8 cellular contexts compared by ENCODE assay signal in genomic region chr15:68816795-68817303, GRCh38. TPM values are rescaled to one million over a fixed set of nuclear protein-coding genes. Genes with fewer than 3 reads are reported as not detected.
DNase-seq lines count a peak whose midpoint lies in the region; ATAC-seq and TF ChIP-seq lines count a peak whose summit lies in the region.

No MANE protein-coding gene starts in this region.

- no peaks in the 10 kb centered on the region for H3K36me3 Mint-ChIP-seq in activated T-cell treated with anti-CD3 and anti-CD28 coated beads, Interleukin-2, amount 50 U/mL, for 4 hours (ENCODE audit: insufficient read depth)
- H3K36me3 Mint-ChIP-seq in WTC11 (peaks cover 6% of the 10 kb centered on the region), progenitor cell of endocrine pancreas (ENCODE audit: insufficient read depth) (peaks cover 2% of the 10 kb centered on the region)

- peaks cover 45% of the 10 kb centered on the region for H3K4me1 Mint-ChIP-seq in activated T-cell treated with anti-CD3 and anti-CD28 coated beads, Interleukin-2, amount 50 U/mL, for 4 hours (ENCODE audit: low read depth)
- H3K4me1 Mint-ChIP-seq in WTC11, result peaks cover 54% of the 10 kb centered on the region
- peaks cover 39% of the 10 kb centered on the region for H3K4me1 Mint-ChIP-seq in progenitor cell of endocrine pancreas (ENCODE audit: low read depth)

- 14 to 20% methylated on average over 1 to 2 of the region's 13 CpGs for WGBS in gastroesophageal sphincter (ENCODE audit: low coverage in 1 of 2), 2 donors

- H3K27ac ChIP-seq in gastroesophageal sphincter, result peak overlapping the region; percentile 91 to 98 (median 96)

- CTCF ChIA-PET in WTC11 (lab: Charles Lee), result interaction anchor here (0.7 to 1.9 kb wide), 7 partner anchors 17 to 143 kb away, joined by 3 to 12 read pairs (median 5); no protein-coding TSS in a partner anchor

- no peaks in the 10 kb centered on the region for H3K27me3 Mint-ChIP-seq in activated T-cell treated with anti-CD3 and anti-CD28 coated beads, Interleukin-2, amount 50 U/mL, for 4 hours (ENCODE audit: low read depth)
- H3K27me3 Mint-ChIP-seq in WTC11 (ENCODE audit: low read depth) (peaks cover 5% of the 10 kb centered on the region), progenitor cell of endocrine pancreas (no peaks in the 10 kb centered on the region)

- TF ChIP-seq EP300 in gastroesophageal sphincter (IDR thresholded peaks at IDR 0.05), result no peak

- DNase-seq in activated T-cell treated with anti-CD3 and anti-CD28 coated beads, Interleukin-2, amount 50 U/mL, for 4 hours, result no peak
- DNase-seq in activated T-cell treated with anti-CD3 and anti-CD28 coated beads, Interleukin-2, amount 50 U/mL, for 48 hours, result no peak
- DNase-seq in WTC11 (ENCODE audit: low spot score) (no peak), progenitor cell of endocrine pancreas (ENCODE audit: low spot score, unreplicated experiment) (no peak), globus pallidus (ENCODE audit: low spot score) (no peak), NCI-H146 (lab: John Stamatoyannopoulos, UW) (no peak)
- DNase-seq in activated CD8-positive, alpha-beta memory T cell treated with anti-CD3 and anti-CD28 coated beads, Interleukin-2, amount 50 U/mL, for 4 hours, result no peak

- H3K36me3 ChIP-seq in gastroesophageal sphincter, result no peaks in the 10 kb centered on the region

- H3K27ac Mint-ChIP-seq in WTC11, result peak overlapping the region; percentile 96
- peak overlapping the region; percentile 99 for H3K27ac Mint-ChIP-seq in progenitor cell of endocrine pancreas

- no peak for ATAC-seq in activated T-cell treated with anti-CD3 and anti-CD28 coated beads, Interleukin-2, amount 50 U/mL, for 4 hours
- ATAC-seq in WTC11 (no peak), gastroesophageal sphincter (no peak)

- TF ChIP-seq CTCF in WTC11 (IDR thresholded peaks at IDR 0.05) (no peak), gastroesophageal sphincter (IDR thresholded peaks at IDR 0.05) (no peak), progenitor cell of endocrine pancreas (IDR thresholded peaks at IDR 0.05; ENCODE audit: unreplicated experiment) (no peak)

- H3K9me3 Mint-ChIP-seq in activated T-cell treated with anti-CD3 and anti-CD28 coated beads, Interleukin-2, amount 50 U/mL, for 4 hours, result no peaks in the 10 kb centered on the region
- H3K9me3 Mint-ChIP-seq in WTC11 (no peaks in the 10 kb centered on the region), progenitor cell of endocrine pancreas (ENCODE audit: low read depth) (no peaks in the 10 kb centered on the region)

- H3K27me3 ChIP-seq in gastroesophageal sphincter, result no peaks in the 10 kb centered on the region

- no peak for TF ChIP-seq POLR2A in gastroesophageal sphincter (IDR thresholded peaks at IDR 0.05)

- peak overlapping the region; percentile 58 to 98 for H3K4me3 ChIP-seq in gastroesophageal sphincter

- no peaks in the 10 kb centered on the region for H3K9me3 ChIP-seq in gastroesophageal sphincter

- H3K4me3 Mint-ChIP-seq in activated T-cell treated with anti-CD3 and anti-CD28 coated beads, Interleukin-2, amount 50 U/mL, for 4 hours, result peak overlapping the region; percentile 97
- H3K4me3 Mint-ChIP-seq in WTC11, result peak overlapping the region; percentile 92
- H3K4me3 Mint-ChIP-seq in progenitor cell of endocrine pancreas (ENCODE audit: low read depth), result peak overlapping the region; percentile 95

- POLR2A ChIA-PET in WTC11 (lab: Charles Lee), result interaction anchor here (0.7 to 4.6 kb wide), 4 partner anchors 9 to 59 kb away, joined by 4 to 41 read pairs (median 4); no protein-coding TSS in a partner anchor

- peaks cover 0 to 54% (median 27%) of the 10 kb centered on the region in 3 donors for H3K4me1 ChIP-seq in gastroesophageal sphincter

TF ChIP-seq in WTC11, 78 proteins besides CTCF, POLR2A, EP300 and RAD21:
- no peak for TF ChIP-seq OVOL2 (CRISPR knock-in tag; IDR thresholded peaks at IDR 0.05; ENCODE audit: borderline replicate concordance)
- TF ChIP-seq FOXJ3 (CRISPR knock-in tag; IDR thresholded peaks at IDR 0.05; ENCODE audit: borderline replicate concordance), result no peak
- no peak for TF ChIP-seq HMGA2 (CRISPR knock-in tag; IDR thresholded peaks at IDR 0.05)
- TF ChIP-seq ZNF138 (CRISPR knock-in tag; conservative IDR thresholded peaks at IDR 0.05), result no peak
- no peak for TF ChIP-seq CDX4 (CRISPR knock-in tag; IDR thresholded peaks at IDR 0.05; ENCODE audit: borderline replicate concordance)
- no peak for TF ChIP-seq STAT6 (CRISPR knock-in tag; conservative IDR thresholded peaks at IDR 0.05; ENCODE audit: low read depth)
- no peak for TF ChIP-seq SMAD3 (CRISPR knock-in tag; IDR thresholded peaks at IDR 0.05; ENCODE audit: borderline replicate concordance)
- TF ChIP-seq GRHL2 (CRISPR knock-in tag; IDR thresholded peaks at IDR 0.05; ENCODE audit: insufficient replicate concordance, severe bottlenecking), result no peak
- no peak for TF ChIP-seq FOXP1 (CRISPR knock-in tag; IDR thresholded peaks at IDR 0.05; ENCODE audit: borderline replicate concordance)
- no peak for TF ChIP-seq SP1 (CRISPR knock-in tag; conservative IDR thresholded peaks at IDR 0.05)
- TF ChIP-seq TP53 (CRISPR knock-in tag; IDR thresholded peaks at IDR 0.05), result no peak
- TF ChIP-seq, protein P1, sequence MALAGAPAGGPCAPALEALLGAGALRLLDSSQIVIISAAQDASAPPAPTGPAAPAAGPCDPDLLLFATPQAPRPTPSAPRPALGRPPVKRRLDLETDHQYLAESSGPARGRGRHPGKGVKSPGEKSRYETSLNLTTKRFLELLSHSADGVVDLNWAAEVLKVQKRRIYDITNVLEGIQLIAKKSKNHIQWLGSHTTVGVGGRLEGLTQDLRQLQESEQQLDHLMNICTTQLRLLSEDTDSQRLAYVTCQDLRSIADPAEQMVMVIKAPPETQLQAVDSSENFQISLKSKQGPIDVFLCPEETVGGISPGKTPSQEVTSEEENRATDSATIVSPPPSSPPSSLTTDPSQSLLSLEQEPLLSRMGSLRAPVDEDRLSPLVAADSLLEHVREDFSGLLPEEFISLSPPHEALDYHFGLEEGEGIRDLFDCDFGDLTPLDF (CRISPR knock-in tag; IDR thresholded peaks at IDR 0.05), result no peak
- TF ChIP-seq CREM (CRISPR knock-in tag; IDR thresholded peaks at IDR 0.05), result no peak
- TF ChIP-seq RORB (CRISPR knock-in tag; IDR thresholded peaks at IDR 0.05), result no peak
- TF ChIP-seq JUN (CRISPR knock-in tag; IDR thresholded peaks at IDR 0.05), result no peak

RNA-seq across cellular contexts. Expression of gene ANP32A, which starts 3.8 kb away (rescaled TPM):
- total RNA-seq in activated T-cell treated with anti-CD3 and anti-CD28 coated beads, Interleukin-2, amount 50 U/mL, for 4 hours, result 100 to 1,000 TPM; 260 to 273 (median 263) TPM
- total RNA-seq in WTC11 (2021) (232 to 253 TPM (median 242 TPM) in 3 replicates), gastroesophageal sphincter (10 to 100 TPM; 42.4 to 75.0 (median 55.6) TPM), progenitor cell of endocrine pancreas (263 and 279 TPM in 2 replicates)
